In genomic region chr11:123707606-123708205, GRCh38 we compare ENCODE assay signal across 8 cellular contexts. TPM values are rescaled to one million over a fixed set of nuclear protein-coding genes. Genes with fewer than 3 reads are reported as not detected.
DNase-seq lines count a peak whose midpoint lies in the region; ATAC-seq, FAIRE-seq and TF ChIP-seq lines count a peak whose summit lies in the region.

No MANE protein-coding gene starts in this region.

- no peaks in the 10 kb centered on the region for H3K4me1 ChIP-seq in Peyer's patch

- in situ Hi-C loops in KBM-7 (cut with MboI; ENCODE audit: low pct_unique_long_range_greater_than_20kb, low sequenced_read_pairs) = loop anchor here (10.0 kb wide), 1 partner anchor 73 kb away; no protein-coding TSS in a partner anchor

- DNase-seq in NK-92 treated with Interleukin-12 subunit alpha and Interleukin-12 subunit beta, amount 100 ng/mL, for 24 hours (lab: John Stamatoyannopoulos, UW) = peak; percentile 11
- DNase-seq in NK-92 (lab: John Stamatoyannopoulos, UW; ENCODE audit: unreplicated experiment) (no peak), KBM-7 (peak; percentile 75), Peyer's patch (peak in 2 of 3 donors; percentile 56 to 84), frontal cortex (ENCODE audit: low spot score in 2 of 2) (peak; percentile 24 to 38), posterior cingulate gyrus (peak in 9 of 10 donors; percentile 26 to 92 (median 62))
- peak; percentile 3 for DNase-seq in activated effector memory CD4-positive, alpha-beta T cell treated with Interleukin-2 at 50 U/mL for 16 hours

- H3K9me3 ChIP-seq in Peyer's patch = no peaks in the 10 kb centered on the region

- ATAC-seq in GM21717 (IDR thresholded peaks at IDR 0.05; ENCODE audit: unreplicated experiment) = no peak

- no peak overlapping the region for H3K27ac ChIP-seq in Peyer's patch

- H3K36me3 ChIP-seq in Peyer's patch = no peaks in the 10 kb centered on the region

- FAIRE-seq in frontal cortex (lab: Jason Lieb, UNC) = peak; percentile 37

- TF ChIP-seq POLR2A in Peyer's patch (IDR thresholded peaks at IDR 0.05) = no peak

- peak in 4 of 6 experiments; percentile 41 to 74 (median 73) for TF ChIP-seq CTCF in Peyer's patch (IDR thresholded peaks at IDR 0.05)

- intact Hi-C loops in posterior cingulate gyrus (cut with DNase I) = loop anchor here (2.0 to 5.0 kb wide), 2 partner anchors 67 to 125 kb away; no protein-coding TSS in a partner anchor

- no peak overlapping the region for H3K4me3 ChIP-seq in Peyer's patch

- H3K27me3 ChIP-seq in Peyer's patch = no peaks in the 10 kb centered on the region

RNA-seq across cellular contexts. Expression of gene ZNF202, which starts 33.8 kb away (rescaled TPM):
- total RNA-seq in Peyer's patch (10 to 100 TPM in 1 of 4 donors, 1 to 10 TPM in 3; 6.7 to 22.3 (median 8.2) TPM), frontal cortex (14.7 TPM)

RNA-seq across cellular contexts. Expression of gene OR6X1, which starts 46.6 kb away (rescaled TPM):
- total RNA-seq in Peyer's patch = not detected
- not detected for total RNA-seq in frontal cortex

RNA-seq across cellular contexts. Expression of gene SCN3B, which starts 53.3 kb away (rescaled TPM):
- total RNA-seq in Peyer's patch = 1 to 10 TPM in 2 of 4 donors, under 1 TPM in 2; 0.80 to 4.4 (median 1.3) TPM
- total RNA-seq in frontal cortex = 48.9 TPM
